In the genomic region with DNA sequence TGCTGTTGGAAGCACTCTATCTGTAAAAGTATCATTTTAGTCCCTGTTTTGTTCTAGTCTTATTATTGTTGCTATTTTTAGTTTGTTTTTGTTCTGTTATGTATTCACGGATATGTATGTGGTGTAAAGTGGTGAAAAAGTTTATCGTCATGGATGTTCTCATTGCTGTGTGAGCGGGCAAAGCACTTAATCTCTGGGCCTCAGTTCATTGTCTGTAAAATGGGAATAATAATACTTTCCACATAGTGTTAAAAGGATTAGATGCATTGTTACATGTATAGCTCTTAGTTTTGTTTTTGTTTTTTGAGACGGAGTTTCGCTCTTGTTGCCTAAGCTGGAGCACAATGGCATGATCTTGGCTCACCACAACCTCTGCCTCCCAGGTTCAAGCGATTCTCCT, we compare ENCODE assay signal across 27 cellular contexts.
"Had no signal": no experiment of that assay in that cellular context is flagged by ENCODE, and none has a peak within 500 bp of the region (broad histone marks: within the 10 kb centered on the region; RNA-seq: fewer than 3 reads in every experiment).

No MANE protein-coding gene starts in this region.

- ATAC-seq: activated CD4-positive, alpha-beta T cell treated with anti-CD3 and anti-CD28 coated beads for 36 hours; heart right ventricle; left lung; lower lobe of right lung; naive thymus-derived CD8-positive, alpha-beta T cell; right cardiac atrium; stimulated activated naive CD8-positive, alpha-beta T cell treated with anti-CD3 and anti-CD28 coated beads, Interleukin-15, Interleukin-2, amounts not matched to agents 100 U/mL and 50 U/mL, for 24 hours; T-cell had no signal

- H3K27ac Mint-ChIP-seq: activated CD4-positive, alpha-beta T cell treated with anti-CD3 and anti-CD28 coated beads for 36 hours; activated naive CD4-positive, alpha-beta T cell treated with anti-CD3 and anti-CD28 coated beads, Interleukin-2, amount 10 ng/mL, durations not matched to agents 7 days and 5 days; activated naive CD8-positive, alpha-beta T cell treated with anti-CD3 and anti-CD28 coated beads, Interleukin-2, amount 10 ng/mL, durations not matched to agents 7 days and 5 days; dendritic cell treated with granulocyte-macrophage colony-stimulating factor and Interleukin-4, amounts not matched to agents 40 ng/mL and 50 ng/mL, for 4 days; T-cell; T-helper 2 cell treated with Interferon-gamma antibody and Interleukin-4, amounts not matched to agents 5 μg/mL and 100 μg/mL, for 36 hours had no signal

- H3K36me3 ChIP-seq: ascending aorta, transverse colon had no signal

- H3K9me3 ChIP-seq: ascending aorta, esophagus squamous epithelium, heart right ventricle, left lung, lower lobe of right lung, spleen, testis, transverse colon had no signal

- H3K27me3 Mint-ChIP-seq: activated CD4-positive, alpha-beta T cell treated with anti-CD3 and anti-CD28 coated beads for 36 hours; activated naive CD4-positive, alpha-beta T cell treated with anti-CD3 and anti-CD28 coated beads, Interleukin-2, amount 10 ng/mL, durations not matched to agents 7 days and 5 days; activated naive CD8-positive, alpha-beta T cell treated with anti-CD3 and anti-CD28 coated beads, Interleukin-2, amount 10 ng/mL, durations not matched to agents 7 days and 5 days; brain; dendritic cell treated with granulocyte-macrophage colony-stimulating factor and Interleukin-4, amounts not matched to agents 40 ng/mL and 50 ng/mL, for 4 days; naive thymus-derived CD8-positive, alpha-beta T cell; T-cell had no signal

- DNase-seq: activated CD4-positive, alpha-beta T cell treated with anti-CD3 and anti-CD28 coated beads for 36 hours; activated CD4-positive, CD25-positive, alpha-beta regulatory T cell; activated gamma-delta T cell; activated naive CD4-positive, alpha-beta T cell treated with anti-CD3 and anti-CD28 coated beads, Interleukin-2, amount 10 ng/mL, durations not matched to agents 7 days and 5 days; activated naive CD8-positive, alpha-beta T cell treated with anti-CD3 and anti-CD28 coated beads, Interleukin-2, amount 10 ng/mL, durations not matched to agents 7 days and 5 days; activated T-cell treated with anti-CD3 and anti-CD28 coated beads, Interleukin-2, amount 50 U/mL, for 1 hour; central memory CD4-positive, alpha-beta T cell; effector CD4-positive, alpha-beta T cell; esophagus squamous epithelium; foreskin melanocyte; heart right ventricle; lower lobe of right lung; mesenchymal stem cell; naive thymus-derived CD8-positive, alpha-beta T cell; posterior cingulate gyrus; right cardiac atrium; spleen; stimulated activated CD4-positive, alpha-beta T cell treated with anti-CD3 and anti-CD28 coated beads, Interleukin-2, amount 100 ng/mL, for 48 hours; stimulated activated naive CD8-positive, alpha-beta T cell treated with anti-CD3 and anti-CD28 coated beads, Interleukin-15, Interleukin-2, amounts not matched to agents 100 U/mL and 50 U/mL, for 24 hours; T-cell; testis; transverse colon had no signal

- H3K27me3 ChIP-seq: ascending aorta, esophagus squamous epithelium, heart right ventricle, left lung, spleen, testis, transverse colon had no signal

- H3K4me3 Mint-ChIP-seq: activated CD4-positive, alpha-beta T cell treated with anti-CD3 and anti-CD28 coated beads for 36 hours; activated naive CD4-positive, alpha-beta T cell treated with anti-CD3 and anti-CD28 coated beads, Interleukin-2, amount 10 ng/mL, durations not matched to agents 7 days and 5 days; activated naive CD8-positive, alpha-beta T cell treated with anti-CD3 and anti-CD28 coated beads, Interleukin-2, amount 10 ng/mL, durations not matched to agents 7 days and 5 days; brain; dendritic cell treated with granulocyte-macrophage colony-stimulating factor and Interleukin-4, amounts not matched to agents 40 ng/mL and 50 ng/mL, for 4 days; naive thymus-derived CD8-positive, alpha-beta T cell; T-cell; T-helper 2 cell treated with Interferon-gamma antibody and Interleukin-4, amounts not matched to agents 5 μg/mL and 100 μg/mL, for 36 hours had no signal

- H3K4me3 ChIP-seq: ascending aorta, esophagus squamous epithelium, heart right ventricle, left lung, lower lobe of right lung, spleen, testis, transverse colon had no signal

- H3K27ac ChIP-seq: ascending aorta, esophagus squamous epithelium, heart right ventricle, left lung, lower lobe of right lung, spleen, testis, transverse colon had no signal

- H3K9me3 Mint-ChIP-seq: activated naive CD4-positive, alpha-beta T cell treated with anti-CD3 and anti-CD28 coated beads, Interleukin-2, amount 10 ng/mL, durations not matched to agents 7 days and 5 days; activated naive CD8-positive, alpha-beta T cell treated with anti-CD3 and anti-CD28 coated beads, Interleukin-2, amount 10 ng/mL, durations not matched to agents 7 days and 5 days; dendritic cell treated with granulocyte-macrophage colony-stimulating factor and Interleukin-4, amounts not matched to agents 40 ng/mL and 50 ng/mL, for 4 days; naive thymus-derived CD8-positive, alpha-beta T cell; T-cell; T-helper 2 cell treated with Interferon-gamma antibody and Interleukin-4, amounts not matched to agents 5 μg/mL and 100 μg/mL, for 36 hours had no signal
